ENCODE assay signal across 34 cellular contexts in the genomic region with DNA sequence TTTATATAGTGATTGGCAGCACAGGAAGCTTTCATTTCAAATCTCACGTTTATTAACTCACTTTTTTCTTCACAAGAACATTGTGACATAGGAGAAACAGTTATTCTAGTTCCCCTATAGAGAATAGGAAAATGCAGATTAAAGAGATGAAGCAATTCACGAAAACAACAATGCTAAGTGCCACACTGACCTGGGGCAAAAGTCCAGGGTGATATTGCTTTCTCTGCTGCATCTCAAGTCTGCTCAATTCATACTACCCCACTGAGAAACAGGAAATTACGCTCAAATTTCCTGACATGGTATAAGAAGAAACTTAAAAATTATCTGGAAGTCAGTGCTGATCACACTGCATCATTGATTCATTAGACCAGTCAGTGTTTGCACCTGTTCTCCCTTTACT.
"Had no signal": no experiment of that assay in that cellular context is flagged by ENCODE, and none has a peak within 500 bp of the region (broad histone marks: within the 10 kb centered on the region; RNA-seq: fewer than 3 reads in every experiment).

No MANE protein-coding gene starts in this region.

- DNase-seq: activated effector memory CD4-positive, alpha-beta T cell treated with anti-CD3 and anti-CD28 coated beads, Interleukin-2, amount 50 U/mL, for 16 hours; activated effector memory CD4-positive, alpha-beta T cell treated with Interleukin-2 at 50 U/mL for 16 hours; activated gamma-delta T cell; activated gamma-delta T cell treated with Interleukin-2 at 50 U/mL for 16 hours; activated naive CD4-positive, alpha-beta T cell; activated naive CD4-positive, alpha-beta T cell treated with anti-CD3 and anti-CD28 coated beads for 36 hours; activated naive CD4-positive, alpha-beta T cell treated with anti-CD3 and anti-CD28 coated beads, Interleukin-2, amount 10 ng/mL, durations not matched to agents 7 days and 5 days; activated naive CD4-positive, alpha-beta T cell treated with anti-CD3 and anti-CD28 coated beads, Interleukin-2, amount 50 U/mL, for 16 hours; activated naive CD4-positive, alpha-beta T cell treated with Interleukin-2 at 50 U/mL for 16 hours; activated naive CD8-positive, alpha-beta T cell treated with anti-CD3 and anti-CD28 coated beads for 36 hours; activated naive CD8-positive, alpha-beta T cell treated with anti-CD3 and anti-CD28 coated beads, Interleukin-2, amount 10 ng/mL, durations not matched to agents 7 days and 5 days; activated naive CD8-positive, alpha-beta T cell treated with anti-CD3 and anti-CD28 coated beads, Interleukin-2, amount 50 U/mL, for 24 hours; activated T-cell treated with anti-CD3 and anti-CD28 coated beads, Interleukin-2, amount 50 U/mL, for 1 hour; activated T-cell treated with anti-CD3 and anti-CD28 coated beads, Interleukin-2, amount 50 U/mL, for 24 hours; activated T-cell treated with anti-CD3 and anti-CD28 coated beads, Interleukin-2, amount 50 U/mL, for 4 hours; activated T-cell treated with anti-CD3 and anti-CD28 coated beads, Interleukin-2, amount 50 U/mL, for 48 hours; activated T-cell treated with anti-CD3 and anti-CD28 coated beads, Interleukin-2, amount 50 U/mL, for 72 hours; adrenal gland; amniotic stem cell; amygdala; anterior cingulate cortex; aorta; body of pancreas; brain microvascular endothelial cell; caudate nucleus; central memory CD4-positive, alpha-beta T cell; cerebellar nuclear complex had no signal

- H3K36me3 ChIP-seq: adrenal gland, ascending aorta, brain microvascular endothelial cell, breast epithelium, cardiac muscle cell had no signal

- H3K9me3 ChIP-seq: adrenal gland, ascending aorta, body of pancreas, breast epithelium had no signal

- H3K4me1 ChIP-seq: adrenal gland, ascending aorta, breast epithelium had no signal

- ATAC-seq: activated naive CD4-positive, alpha-beta T cell treated with anti-CD3 and anti-CD28 coated beads, Interleukin-2, amount 50 U/mL, for 72 hours; activated naive CD8-positive, alpha-beta T cell treated with anti-CD3 and anti-CD28 coated beads, Interleukin-2, amount 50 U/mL, for 24 hours; activated T-cell treated with anti-CD3 and anti-CD28 coated beads, Interleukin-2, amount 50 U/mL, for 4 hours; activated T-cell treated with anti-CD3 and anti-CD28 coated beads, Interleukin-2, amount 50 U/mL, for 72 hours; activated T-helper 17 cell treated with anti-CD3 and anti-CD28 coated beads, Interleukin-2, amount 50 U/mL, for 72 hours; body of pancreas had no signal

- H3K27me3 ChIP-seq: adrenal gland, ascending aorta, body of pancreas, brain microvascular endothelial cell, breast epithelium, cardiac muscle cell had no signal

- H3K27ac ChIP-seq: adrenal gland, ascending aorta, body of pancreas, brain microvascular endothelial cell, breast epithelium had no signal

- H3K4me3 ChIP-seq: adrenal gland, ascending aorta, body of pancreas, breast epithelium, cardiac muscle cell had no signal

- FAIRE-seq: astrocyte, bronchial epithelial cell had no signal
